1 cellular context compared by ENCODE assay signal in the genomic region with DNA sequence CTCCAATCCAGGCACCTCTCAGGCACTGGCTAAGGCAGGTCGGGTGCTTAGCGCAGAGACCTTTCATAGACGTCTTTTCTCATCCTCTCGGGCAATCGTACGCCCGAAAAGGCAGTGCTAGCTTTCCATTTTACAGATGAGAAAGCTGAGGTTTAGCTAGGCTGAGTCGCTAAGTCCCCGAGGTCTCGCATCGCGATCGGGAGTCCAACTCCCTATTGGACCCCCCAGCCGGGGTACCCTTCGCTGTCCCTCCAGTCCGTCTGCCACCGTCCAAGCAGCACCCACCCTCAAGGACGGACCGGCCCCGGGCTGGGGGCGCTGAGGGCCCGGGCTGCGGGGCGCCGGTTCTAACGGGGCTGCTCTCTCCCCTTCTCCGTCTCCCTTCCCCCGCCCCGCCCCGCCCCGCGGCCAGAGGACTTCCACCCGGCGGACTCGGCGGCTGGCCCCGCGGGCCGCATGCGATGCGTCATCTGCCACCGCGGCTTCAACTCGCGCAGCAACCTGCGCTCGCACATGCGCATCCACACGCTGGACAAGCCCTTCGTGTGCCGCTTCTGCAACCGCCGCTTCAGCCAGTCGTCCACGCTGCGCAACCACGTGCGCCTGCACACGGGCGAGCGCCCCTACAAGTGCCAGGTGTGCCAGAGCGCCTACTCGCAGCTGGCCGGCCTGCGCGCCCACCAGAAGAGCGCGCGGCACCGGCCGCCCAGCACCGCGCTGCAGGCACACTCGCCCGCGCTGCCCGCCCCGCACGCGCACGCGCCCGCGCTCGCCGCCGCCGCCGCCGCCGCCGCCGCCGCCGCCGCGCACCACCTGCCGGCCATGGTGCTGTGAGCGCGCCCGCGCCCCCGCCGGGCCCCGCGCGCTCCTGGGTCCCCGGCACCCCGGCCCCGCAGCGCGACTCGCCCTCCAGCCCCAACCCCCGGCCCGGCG.
TF ChIP-seq lines count a peak whose summit lies in the region.

No MANE protein-coding gene starts in this region.

TF ChIP-seq in HepG2, 621 proteins besides CTCF, POLR2A, EP300 and RAD21 (continued from another document and continues in another):
- TF ChIP-seq ZBTB40 (IDR thresholded peaks at IDR 0.05): no peak
- peak; percentile 91 for TF ChIP-seq ZBTB40 (CRISPR knock-in tag; IDR thresholded peaks at IDR 0.05)
- TF ChIP-seq ZNF260 (CRISPR knock-in tag; IDR thresholded peaks at IDR 0.05; ENCODE audit: borderline replicate concordance, low read depth): no peak
- no peak for TF ChIP-seq ZNF839 (CRISPR knock-in tag; IDR thresholded peaks at IDR 0.05; ENCODE audit: borderline replicate concordance)
- TF ChIP-seq RBM22 (optimal IDR thresholded peaks at IDR 0.05; ENCODE audit: low read length): no peak
- no peak for TF ChIP-seq ZNF468 (CRISPR knock-in tag; IDR thresholded peaks at IDR 0.05)
- TF ChIP-seq NCOA2 (CRISPR knock-in tag; IDR thresholded peaks at IDR 0.05): peak; percentile 29; the same call in 1 of the 2 replicates
- TF ChIP-seq TAF15 (IDR thresholded peaks at IDR 0.05; ENCODE audit: low read depth, low read length, poor library complexity, severe bottlenecking): no peak
- no peak for TF ChIP-seq ZNF383 (CRISPR knock-in tag; IDR thresholded peaks at IDR 0.05; ENCODE audit: borderline replicate concordance)
- TF ChIP-seq HMG20B (CRISPR knock-in tag; conservative IDR thresholded peaks at IDR 0.05): no peak
- TF ChIP-seq CHCHD3 (CRISPR knock-in tag; IDR thresholded peaks at IDR 0.05): 0 out of 2 replicates have a peak, but pooled peaks have one; percentile 56
- peak; percentile 88 for TF ChIP-seq ZNF547 (CRISPR knock-in tag; IDR thresholded peaks at IDR 0.05)
- no peak for TF ChIP-seq AGO2 (optimal IDR thresholded peaks at IDR 0.05; ENCODE audit: low read depth, low read length)
- TF ChIP-seq ZNF639 (CRISPR knock-in tag; conservative IDR thresholded peaks at IDR 0.05): peak; percentile 76; the same call in 1 of the 2 replicates
- TF ChIP-seq ZNF343 (CRISPR knock-in tag; IDR thresholded peaks at IDR 0.05): peak; percentile 64; the same call in 1 of the 2 replicates
- peak; percentile 90; the same call in 1 of the 2 replicates for TF ChIP-seq ZSCAN20 (CRISPR knock-in tag; IDR thresholded peaks at IDR 0.05; ENCODE audit: borderline replicate concordance)
- peak; percentile 69 for TF ChIP-seq ZFX (CRISPR knock-in tag; IDR thresholded peaks at IDR 0.05; ENCODE audit: low read depth)
- TF ChIP-seq ARNT (IDR thresholded peaks at IDR 0.05): no peak
- peak; percentile 40; the same call in 1 of the 2 replicates for TF ChIP-seq ZFP82 (CRISPR knock-in tag; IDR thresholded peaks at IDR 0.05; ENCODE audit: borderline replicate concordance)
- peak; percentile 85 for TF ChIP-seq ZNF883 (CRISPR knock-in tag; IDR thresholded peaks at IDR 0.05; ENCODE audit: not compliant biosample characterization)
- TF ChIP-seq RORA (CRISPR knock-in tag; IDR thresholded peaks at IDR 0.05): no peak
- TF ChIP-seq, protein P1, sequence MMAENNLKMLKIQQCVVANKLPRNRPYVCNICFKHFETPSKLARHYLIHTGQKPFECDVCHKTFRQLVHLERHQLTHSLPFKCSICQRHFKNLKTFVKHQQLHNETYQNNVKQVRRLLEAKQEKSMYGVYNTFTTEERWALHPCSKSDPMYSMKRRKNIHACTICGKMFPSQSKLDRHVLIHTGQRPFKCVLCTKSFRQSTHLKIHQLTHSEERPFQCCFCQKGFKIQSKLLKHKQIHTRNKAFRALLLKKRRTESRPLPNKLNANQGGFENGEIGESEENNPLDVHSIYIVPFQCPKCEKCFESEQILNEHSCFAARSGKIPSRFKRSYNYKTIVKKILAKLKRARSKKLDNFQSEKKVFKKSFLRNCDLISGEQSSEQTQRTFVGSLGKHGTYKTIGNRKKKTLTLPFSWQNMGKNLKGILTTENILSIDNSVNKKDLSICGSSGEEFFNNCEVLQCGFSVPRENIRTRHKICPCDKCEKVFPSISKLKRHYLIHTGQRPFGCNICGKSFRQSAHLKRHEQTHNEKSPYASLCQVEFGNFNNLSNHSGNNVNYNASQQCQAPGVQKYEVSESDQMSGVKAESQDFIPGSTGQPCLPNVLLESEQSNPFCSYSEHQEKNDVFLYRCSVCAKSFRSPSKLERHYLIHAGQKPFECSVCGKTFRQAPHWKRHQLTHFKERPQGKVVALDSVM (CRISPR knock-in tag; IDR thresholded peaks at IDR 0.05): no peak
- TF ChIP-seq, protein P2, sequence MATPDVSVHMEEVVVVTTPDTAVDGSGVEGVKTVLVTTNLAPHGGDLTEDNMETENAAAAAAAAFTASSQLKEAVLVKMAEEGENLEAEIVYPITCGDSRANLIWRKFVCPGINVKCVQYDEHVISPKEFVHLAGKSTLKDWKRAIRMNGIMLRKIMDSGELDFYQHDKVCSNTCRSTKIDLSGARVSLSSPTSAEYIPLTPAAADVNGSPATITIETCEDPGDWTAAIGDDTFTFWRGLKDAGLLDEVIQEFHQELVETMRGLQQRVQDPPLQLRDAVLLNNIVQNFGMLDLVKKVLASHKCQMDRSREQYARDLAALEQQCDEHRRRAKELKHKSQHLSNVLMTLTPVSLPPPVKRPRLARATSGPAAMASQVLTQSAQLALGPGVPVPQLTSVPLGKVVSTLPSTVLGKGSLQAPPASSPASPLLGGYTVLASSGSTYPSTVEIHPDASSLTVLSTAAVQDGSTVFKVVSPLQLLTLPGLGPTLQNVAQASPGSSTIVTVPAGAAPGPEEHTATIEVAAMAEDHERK (CRISPR knock-in tag; IDR thresholded peaks at IDR 0.05; ENCODE audit: low read depth): no peak
- TF ChIP-seq SNAPC4 (CRISPR knock-in tag; IDR thresholded peaks at IDR 0.05): no peak
- TF ChIP-seq PAX8 (CRISPR knock-in tag; IDR thresholded peaks at IDR 0.05; ENCODE audit: borderline replicate concordance): no peak; the same call in 1 of the 2 replicates
- no peak for TF ChIP-seq SP1 (IDR thresholded peaks at IDR 0.05)
- no peak; the same call in 1 of the 2 replicates for TF ChIP-seq SP1 (CRISPR knock-in tag; IDR thresholded peaks at IDR 0.05)
- TF ChIP-seq ZNF446 (CRISPR knock-in tag; IDR thresholded peaks at IDR 0.05): peak; percentile 91; the same call in 1 of the 2 replicates
- peak; percentile 72; the same call in 1 of the 2 replicates for TF ChIP-seq ZNF563 (CRISPR knock-in tag; IDR thresholded peaks at IDR 0.05)
- TF ChIP-seq IKZF1 (IDR thresholded peaks at IDR 0.05): no peak
- no peak for TF ChIP-seq ZNF841 (CRISPR knock-in tag; IDR thresholded peaks at IDR 0.05; ENCODE audit: borderline replicate concordance)
- no peak for TF ChIP-seq TIGD3 (CRISPR knock-in tag; IDR thresholded peaks at IDR 0.05; ENCODE audit: borderline replicate concordance)
- no peak for TF ChIP-seq ZFP62 (CRISPR knock-in tag; IDR thresholded peaks at IDR 0.05)
- TF ChIP-seq NONO (IDR thresholded peaks at IDR 0.05): no peak
- peak; percentile 39; the same call in 1 of the 2 replicates for TF ChIP-seq NONO (CRISPR knock-in tag; conservative IDR thresholded peaks at IDR 0.05)
- TF ChIP-seq ZNF749 (CRISPR knock-in tag; IDR thresholded peaks at IDR 0.05; ENCODE audit: borderline replicate concordance): peak; percentile 80
- TF ChIP-seq ZNF577 (CRISPR knock-in tag; IDR thresholded peaks at IDR 0.05; ENCODE audit: borderline replicate concordance, low read depth): no peak
